In genomic region chr14:101068958-101069549, GRCh38 we compare ENCODE assay signal across 1 cellular context.
TF ChIP-seq lines count a peak whose summit lies in the region.

No MANE protein-coding gene starts in this region.

TF ChIP-seq in HepG2, 621 proteins besides CTCF, POLR2A, EP300 and RAD21 (continued from another document):
- no peak for TF ChIP-seq NFAT5 (CRISPR knock-in tag; IDR thresholded peaks at IDR 0.05)
